ENCODE assay signal across 11 cellular contexts in the genomic region with DNA sequence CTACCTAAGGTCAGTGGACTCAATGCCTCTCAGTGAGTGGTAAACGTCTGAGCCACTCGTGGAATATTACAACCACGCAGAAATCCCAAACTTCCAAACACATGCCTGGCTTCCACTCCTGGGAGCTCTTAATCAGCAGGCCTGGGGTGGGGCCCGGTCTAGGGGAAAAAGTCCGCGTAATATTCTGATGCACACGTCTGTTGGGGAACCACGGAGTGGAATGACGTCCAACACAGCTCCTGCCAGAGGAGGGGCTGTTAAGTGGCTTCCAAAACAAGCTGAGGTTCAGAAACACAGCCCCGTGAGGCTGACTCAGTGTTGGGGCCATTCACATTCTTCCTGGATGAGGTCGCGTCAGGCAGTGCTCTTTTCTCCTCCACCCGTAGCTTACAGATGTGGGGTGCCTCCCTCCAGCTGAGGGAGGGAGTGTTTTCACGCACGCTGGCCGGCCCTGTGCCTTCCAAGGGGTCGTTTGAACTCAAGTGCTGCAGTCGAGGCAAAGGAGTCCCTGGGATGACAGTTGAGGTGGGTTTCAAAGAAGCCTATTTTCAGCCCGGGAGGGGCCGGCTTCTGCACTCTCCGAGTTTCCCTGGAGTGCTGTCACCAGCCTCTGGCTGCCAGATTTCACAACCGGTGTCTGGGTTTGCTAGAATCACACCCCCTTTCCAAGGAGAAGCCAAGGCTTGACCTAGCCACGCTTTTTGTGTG.
A peak's percentile ranks its signal among the peaks of the same experiment; 100 is the strongest.
DNase-seq lines count a peak whose midpoint lies in the region; ATAC-seq, FAIRE-seq and TF ChIP-seq lines count a peak whose summit lies in the region.
"Had no signal": no experiment of that assay in that cellular context is flagged by ENCODE, and none has a peak within 500 bp of the region (broad histone marks: within the 10 kb centered on the region; RNA-seq: fewer than 3 reads in every experiment).

No MANE protein-coding gene starts in this region.

- peaks cover 6% of the 10 kb centered on the region for H3K4me1 Mint-ChIP-seq in neural progenitor cell
- peaks cover 6% of the 10 kb centered on the region for H3K4me1 Mint-ChIP-seq in stimulated activated naive CD8-positive, alpha-beta T cell treated with anti-CD3 and anti-CD28 coated beads, Interleukin-15, amount 100 ng/mL, for 72 hours

- H3K4me3 ChIP-seq in AG10803 (ENCODE audit: low read length) (peak overlapping the region; percentile 50), foreskin fibroblast (ENCODE audit: low read depth in 1 of 2, low read length in 2 of 2) (no peak overlapping the region), pancreas (no peak overlapping the region), neural progenitor cell (no peak overlapping the region)

- peak in 3 of 4 donors; percentile 39 to 68 (median 60) for ATAC-seq in pancreas
- ATAC-seq in stimulated activated naive CD8-positive, alpha-beta T cell treated with anti-CD3 and anti-CD28 coated beads, Interleukin-15, amount 100 ng/mL, for 72 hours: no peak
- ATAC-seq in GM18907 (IDR thresholded peaks at IDR 0.05; ENCODE audit: unreplicated experiment): no peak

- peak; percentile 71 for FAIRE-seq in pancreas (lab: Jason Lieb, UNC)
- FAIRE-seq: islet of Langerhans had no signal

- TF ChIP-seq CTCF in AG10803 (conservative IDR thresholded peaks at IDR 0.05; ENCODE audit: low read length) (peak; percentile 17; the same call in 1 of the 2 replicates), foreskin fibroblast (IDR thresholded peaks at IDR 0.05; ENCODE audit: low read depth, low read length) (no peak), pancreas (IDR thresholded peaks at IDR 0.05) (no peak), neural progenitor cell (IDR thresholded peaks at IDR 0.05) (no peak)

- H3K79me2 ChIP-seq in neural progenitor cell (ENCODE audit: low read depth): no peaks in the 10 kb centered on the region

- no peak overlapping the region for H3K27ac ChIP-seq in pancreas
- H3K27ac ChIP-seq in neural progenitor cell: no peak overlapping the region

- H3K4me1 ChIP-seq in pancreas (peaks cover 7 to 16% (median 11%) of the 10 kb centered on the region in 3 donors), neural progenitor cell (no peaks in the 10 kb centered on the region)

- H3K4me3 Mint-ChIP-seq in neural progenitor cell: no peak overlapping the region
- no peak overlapping the region for H3K4me3 Mint-ChIP-seq in stimulated activated naive CD8-positive, alpha-beta T cell treated with anti-CD3 and anti-CD28 coated beads, Interleukin-15, amount 100 ng/mL, for 72 hours
- H3K4me3 Mint-ChIP-seq: stimulated activated naive CD8-positive, alpha-beta T cell treated with anti-CD3 and anti-CD28 coated beads, Interleukin-15, Interleukin-2, amounts not matched to agents 100 ng/mL and 50 ng/mL, for 24 hours had no signal

- H3K36me3 ChIP-seq in pancreas: no peaks in the 10 kb centered on the region
- H3K36me3 ChIP-seq in neural progenitor cell: no peaks in the 10 kb centered on the region

- no peaks in the 10 kb centered on the region for H3F3A ChIP-seq in neural progenitor cell (ENCODE audit: low read depth)

- H2AFZ ChIP-seq in neural progenitor cell (replicated peaks): no peak overlapping the region

- H3K27me3 Mint-ChIP-seq in neural progenitor cell (ENCODE audit: insufficient read depth, low read depth): peaks cover 19% of the 10 kb centered on the region
- peaks cover 60% of the 10 kb centered on the region for H3K27me3 Mint-ChIP-seq in stimulated activated naive CD8-positive, alpha-beta T cell treated with anti-CD3 and anti-CD28 coated beads, Interleukin-15, amount 100 ng/mL, for 72 hours
- H3K27me3 Mint-ChIP-seq: stimulated activated naive CD8-positive, alpha-beta T cell treated with anti-CD3 and anti-CD28 coated beads, Interleukin-15, Interleukin-2, amounts not matched to agents 100 ng/mL and 50 ng/mL, for 24 hours had no signal

- peaks cover 6% of the 10 kb centered on the region for H3K36me3 Mint-ChIP-seq in neural progenitor cell

- H3K9ac ChIP-seq in neural progenitor cell: no peak overlapping the region

- H3K27ac Mint-ChIP-seq in neural progenitor cell: no peak overlapping the region
- no peak overlapping the region for H3K27ac Mint-ChIP-seq in stimulated activated naive CD8-positive, alpha-beta T cell treated with anti-CD3 and anti-CD28 coated beads, Interleukin-15, amount 100 ng/mL, for 72 hours
- H3K27ac Mint-ChIP-seq: stimulated activated naive CD8-positive, alpha-beta T cell treated with anti-CD3 and anti-CD28 coated beads, Interleukin-15, Interleukin-2, amounts not matched to agents 100 ng/mL and 50 ng/mL, for 24 hours had no signal

- WGBS in pancreas, 2 donors: 77% methylated on average over 23 of the region's 23 CpGs

- no peak overlapping the region for H3K4me2 ChIP-seq in neural progenitor cell

- no peaks in the 10 kb centered on the region for H4K20me1 ChIP-seq in neural progenitor cell (ENCODE audit: low read depth)

- intact Hi-C loops in pancreas (cut with DNase I): no loop called here

- H3K9me3 ChIP-seq in pancreas (no peaks in the 10 kb centered on the region), neural progenitor cell (ENCODE audit: low read depth) (no peaks in the 10 kb centered on the region)

- no peaks in the 10 kb centered on the region for H3K27me3 ChIP-seq in pancreas
- no peaks in the 10 kb centered on the region for H3K27me3 ChIP-seq in neural progenitor cell

- peaks cover 31% of the 10 kb centered on the region for H3K9me3 Mint-ChIP-seq in neural progenitor cell
- H3K9me3 Mint-ChIP-seq in stimulated activated naive CD8-positive, alpha-beta T cell treated with anti-CD3 and anti-CD28 coated beads, Interleukin-15, amount 100 ng/mL, for 72 hours: peaks cover 0 to 14% of the 10 kb centered on the region in 2 donors
- H3K9me3 Mint-ChIP-seq: stimulated activated naive CD8-positive, alpha-beta T cell treated with anti-CD3 and anti-CD28 coated beads, Interleukin-15, Interleukin-2, amounts not matched to agents 100 ng/mL and 50 ng/mL, for 24 hours had no signal

- peak; percentile 100 for DNase-seq in AG10803 (ENCODE audit: low read depth)
- DNase-seq in SW480 (ENCODE audit: low spot score): peak; percentile 69
- DNase-seq in foreskin fibroblast: peak; percentile 96 to 97
- peak in 3 of 6 donors; percentile 42 to 45 (median 43) for DNase-seq in pancreas
- no peak for DNase-seq in neural progenitor cell (ENCODE audit: low spot score)
- DNase-seq in germinal center (ENCODE audit: low spot score): no peak
- no peak for DNase-seq in stimulated activated naive CD8-positive, alpha-beta T cell treated with anti-CD3 and anti-CD28 coated beads, Interleukin-15, amount 100 ng/mL, for 72 hours
- DNase-seq: NCI-H146 had no signal

Comparison
In these comparisons a context has a peak if more than half of its experiments do, and no peak if none do; other contexts are left out.
1. DNase-seq: peak in AG10803 (single experiment), SW480 (single experiment) and foreskin fibroblast (2 of 2); none in neural progenitor cell (single experiment), germinal center (single experiment) and stimulated activated naive CD8-positive, alpha-beta T cell treated with anti-CD3 and anti-CD28 coated beads, Interleukin-15, amount 100 ng/mL, for 72 hours (0 of 2).
2. ATAC-seq: peak in pancreas (3 of 4); none in stimulated activated naive CD8-positive, alpha-beta T cell treated with anti-CD3 and anti-CD28 coated beads, Interleukin-15, amount 100 ng/mL, for 72 hours (single experiment) and GM18907 (single experiment).